ENCODE assay signal across 8 cellular contexts in the genomic region with DNA sequence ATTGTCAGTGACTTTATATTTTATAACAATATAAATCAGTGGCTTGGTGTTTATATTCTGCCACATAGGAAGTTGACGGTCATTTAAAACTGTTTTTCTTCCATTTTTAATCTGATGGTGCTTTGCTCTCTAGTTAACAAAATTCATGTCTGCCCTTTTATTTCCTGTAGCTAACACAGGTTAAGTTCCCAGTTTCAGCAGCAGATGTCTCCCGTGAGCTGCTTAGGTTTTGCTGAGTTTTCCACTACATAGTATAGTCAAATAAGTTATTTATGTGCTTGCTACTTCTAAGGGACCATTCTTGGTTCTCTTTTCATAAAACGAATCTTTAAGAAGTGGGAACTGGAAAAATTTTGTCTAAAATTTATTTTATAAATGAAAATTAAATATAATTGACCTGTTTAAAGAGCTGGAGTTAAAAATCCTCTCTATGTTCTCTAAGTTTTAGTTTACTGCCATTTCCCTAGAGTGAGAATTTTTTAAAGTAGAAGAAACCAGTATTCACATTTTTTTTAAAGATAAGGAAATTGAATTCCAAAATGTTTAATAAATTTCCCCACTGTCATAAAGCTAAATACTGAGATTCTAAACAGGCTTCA. TPM values are rescaled to one million over a fixed set of nuclear protein-coding genes. Genes with fewer than 3 reads are reported as not detected.
A peak's percentile ranks its signal among the peaks of the same experiment; 100 is the strongest.
DNase-seq lines count a peak whose midpoint lies in the region; ATAC-seq, FAIRE-seq and TF ChIP-seq lines count a peak whose summit lies in the region.

No MANE protein-coding gene starts in this region.

- peaks cover 23% of the 10 kb centered on the region for H3K36me3 Mint-ChIP-seq in activated T-helper 1 cell treated with anti-CD3 and anti-CD28 coated beads, Interleukin-12 subunit alpha, Interleukin-12 subunit beta, Interleukin-2, Interleukin-4 antibody, amounts not matched to agents 30 ng/mL and 10 ng/mL and 1 ng/mL, durations not matched to agents 14 hours and 24 hours and 36 hours (ENCODE audit: low read depth)

- DNase-seq in AG04450 (ENCODE audit: low read depth, low spot score) (peak; percentile 44), GM12892 (ENCODE audit: insufficient read length) (no peak), OCI-LY7 (ENCODE audit: low spot score) (peak; percentile 64), fibroblast of villous mesenchyme (ENCODE audit: low read depth) (peak; percentile 82), omental fat pad (ENCODE audit: low spot score) (peak; percentile 68), upper lobe of right lung (no peak)
- peak; percentile 25 for DNase-seq in activated T-helper 1 cell treated with anti-CD3 and anti-CD28 coated beads, Interleukin-12 subunit alpha, Interleukin-12 subunit beta, Interleukin-2, Interleukin-4 antibody, amounts not matched to agents 30 ng/mL and 10 ng/mL and 1 ng/mL, durations not matched to agents 14 hours and 24 hours and 36 hours (ENCODE audit: low spot score)

- no peak overlapping the region for H3K27ac ChIP-seq in AG04450 (ENCODE audit: low read depth, low read length)
- no peak overlapping the region for H3K27ac ChIP-seq in OCI-LY7 (ENCODE audit: low read depth, low read length, poor library complexity, severe bottlenecking)
- H3K27ac ChIP-seq in upper lobe of right lung: no peak overlapping the region

- TF ChIP-seq CTCF in AG04450 (IDR thresholded peaks at IDR 0.05; ENCODE audit: low read depth, low read length) (peak; percentile 94), OCI-LY7 (conservative IDR thresholded peaks at IDR 0.05; ENCODE audit: low read length) (peak; percentile 92), fibroblast of villous mesenchyme (IDR thresholded peaks at IDR 0.05; ENCODE audit: insufficient read depth, low read depth, low read length) (peak; percentile 96), omental fat pad (IDR thresholded peaks at IDR 0.05) (no peak), upper lobe of right lung (IDR thresholded peaks at IDR 0.05) (peak; percentile 86)

- H3K27ac Mint-ChIP-seq in activated T-helper 1 cell treated with anti-CD3 and anti-CD28 coated beads, Interleukin-12 subunit alpha, Interleukin-12 subunit beta, Interleukin-2, Interleukin-4 antibody, amounts not matched to agents 30 ng/mL and 10 ng/mL and 1 ng/mL, durations not matched to agents 14 hours and 24 hours and 36 hours: no peak overlapping the region

- no TSS peak for BruUV-seq in OCI-LY7 (replicated peaks; lab: Mats Ljungman, UMichigan)

- H3K79me2 ChIP-seq in OCI-LY7 (ENCODE audit: insufficient read depth, low read depth, low read length): peaks cover 16% of the 10 kb centered on the region; the same call in 1 of the 2 replicates

- H3K9me3 Mint-ChIP-seq in activated T-helper 1 cell treated with anti-CD3 and anti-CD28 coated beads, Interleukin-12 subunit alpha, Interleukin-12 subunit beta, Interleukin-2, Interleukin-4 antibody, amounts not matched to agents 30 ng/mL and 10 ng/mL and 1 ng/mL, durations not matched to agents 14 hours and 24 hours and 36 hours: peaks cover 4% of the 10 kb centered on the region

- H3K36me3 ChIP-seq in OCI-LY7 (ENCODE audit: insufficient read depth, low read length) (peaks cover 80% of the 10 kb centered on the region), upper lobe of right lung (peaks cover 24% of the 10 kb centered on the region)

- POLR2A ChIA-PET in AG04450 (lab: Yijun Ruan, JAX) (interaction anchor here (0.5 to 1.8 kb wide), 4 partner anchors 88 to 360 kb away, joined by 3 to 5 read pairs (median 4); no protein-coding TSS in a partner anchor), OCI-LY7 (lab: Charles Lee) (interaction anchor here (0.5 to 1.4 kb wide), 2 partner anchors 24 to 33 kb away, joined by 3 read pairs; no protein-coding TSS in a partner anchor)

- H3K4me1 ChIP-seq in OCI-LY7 (ENCODE audit: insufficient read depth, low read length, poor library complexity, severe bottlenecking): peaks cover 6% of the 10 kb centered on the region
- peaks cover 6% of the 10 kb centered on the region for H3K4me1 ChIP-seq in upper lobe of right lung

- no peaks in the 10 kb centered on the region for H4K20me1 ChIP-seq in OCI-LY7 (ENCODE audit: insufficient read depth, low read length)

- no peak overlapping the region for H3K4me2 ChIP-seq in OCI-LY7 (ENCODE audit: low read length)

- H2AFZ ChIP-seq in OCI-LY7 (ENCODE audit: low read length): no peak overlapping the region

- H3K27me3 ChIP-seq in AG04450 (ENCODE audit: control insufficient read depth, insufficient read depth, low read length) (no peaks in the 10 kb centered on the region), upper lobe of right lung (no peaks in the 10 kb centered on the region)

- H3K9me3 ChIP-seq in AG04450 (ENCODE audit: control insufficient read depth, insufficient read depth, low read length): peaks cover 15% of the 10 kb centered on the region
- peaks cover 11% of the 10 kb centered on the region for H3K9me3 ChIP-seq in OCI-LY7 (ENCODE audit: low read length)
- H3K9me3 ChIP-seq in upper lobe of right lung: peaks cover 10% of the 10 kb centered on the region

- H3K9me2 ChIP-seq in OCI-LY7 (ENCODE audit: insufficient read depth, low read length): no peaks in the 10 kb centered on the region

- peak; percentile 61 for ATAC-seq in HG03159 (IDR thresholded peaks at IDR 0.05; ENCODE audit: unreplicated experiment)
- ATAC-seq in omental fat pad (ENCODE audit: low FRiP score): peak; percentile 91
- ATAC-seq in upper lobe of right lung: peak; percentile 82

- H3K4me3 ChIP-seq in AG04450 (ENCODE audit: low read depth, low read length) (no peak overlapping the region), OCI-LY7 (ENCODE audit: low read depth, low read length, poor library complexity, severe bottlenecking) (no peak overlapping the region), fibroblast of villous mesenchyme (ENCODE audit: low read depth, low read length) (no peak overlapping the region), upper lobe of right lung (no peak overlapping the region)

- no peak overlapping the region for H3K4me3 Mint-ChIP-seq in activated T-helper 1 cell treated with anti-CD3 and anti-CD28 coated beads, Interleukin-12 subunit alpha, Interleukin-12 subunit beta, Interleukin-2, Interleukin-4 antibody, amounts not matched to agents 30 ng/mL and 10 ng/mL and 1 ng/mL, durations not matched to agents 14 hours and 24 hours and 36 hours

- intact Hi-C loops in OCI-LY7 (cut with micrococcal nuclease; ENCODE audit: unreplicated experiment): loop anchor here (5.0 kb wide), 3 partner anchors 123 to 348 kb away; no protein-coding TSS in a partner anchor
- intact Hi-C loops in activated T-helper 1 cell treated with anti-CD3 and anti-CD28 coated beads, Interleukin-12 subunit alpha, Interleukin-12 subunit beta, Interleukin-2, Interleukin-4 antibody, amounts not matched to agents 30 ng/mL and 10 ng/mL and 1 ng/mL, durations not matched to agents 14 hours and 24 hours and 36 hours (cut with micrococcal nuclease): loop anchor here (1.0 to 10.0 kb wide), 4 partner anchors 91 to 348 kb away; a partner anchor contains a TSS
- intact Hi-C loops in upper lobe of right lung (cut with DNase I): loop anchor here (10.0 kb wide), 1 partner anchor 91 kb away; a partner anchor contains a TSS

- no peaks in the 10 kb centered on the region for H3K27me3 Mint-ChIP-seq in activated T-helper 1 cell treated with anti-CD3 and anti-CD28 coated beads, Interleukin-12 subunit alpha, Interleukin-12 subunit beta, Interleukin-2, Interleukin-4 antibody, amounts not matched to agents 30 ng/mL and 10 ng/mL and 1 ng/mL, durations not matched to agents 14 hours and 24 hours and 36 hours (ENCODE audit: insufficient read depth)

- CTCF ChIA-PET in AG04450 (lab: Charles Lee): interaction anchor here (0.6 to 6.0 kb wide), 56 partner anchors 9 to 353 kb away, joined by 3 to 125 read pairs (median 4); a partner anchor contains a TSS
- CTCF ChIA-PET in OCI-LY7 (lab: Charles Lee; ENCODE audit: unreplicated experiment): no interaction called here

- H3K4me1 Mint-ChIP-seq in activated T-helper 1 cell treated with anti-CD3 and anti-CD28 coated beads, Interleukin-12 subunit alpha, Interleukin-12 subunit beta, Interleukin-2, Interleukin-4 antibody, amounts not matched to agents 30 ng/mL and 10 ng/mL and 1 ng/mL, durations not matched to agents 14 hours and 24 hours and 36 hours (ENCODE audit: low read depth): peaks cover 22% of the 10 kb centered on the region

- peak; percentile 87 for FAIRE-seq in GM12892 (lab: Jason Lieb, UNC)

- no peak for TF ChIP-seq POLR2A in GM12892 (IDR thresholded peaks at IDR 0.05; ENCODE audit: low read depth, low read length)

RNA-seq across cellular contexts. Expression of a gene that starts 20.6 kb away (rescaled TPM):
- 1.2 TPM in 2 replicates for polyA plus RNA-seq in AG04450 (2011; rRNA removed)
- 0.41 and 1.2 TPM in 2 replicates for polyA minus RNA-seq in AG04450 (2011; rRNA and poly(A)+ RNA removed)
- 0.40 TPM for polyA plus RNA-seq in GM12892 (2012; ENCODE audit: missing spikeins)
- not detected in 2 replicates for total RNA-seq in OCI-LY7 (2014; rRNA removed; shearing (Covaris generic))
- total RNA-seq in OCI-LY7 (2022) (not detected in 2 replicates), fibroblast of villous mesenchyme (109 and 159 TPM in 2 replicates), omental fat pad (1 to 10 TPM in 2 of 4 donors, under 1 TPM in 2; 0.37 to 1.5 (median 0.87) TPM), upper lobe of right lung (2.6 TPM)
- total RNA-seq in activated T-helper 1 cell treated with anti-CD3 and anti-CD28 coated beads, Interleukin-12 subunit alpha, Interleukin-12 subunit beta, Interleukin-2, Interleukin-4 antibody, amounts not matched to agents 30 ng/mL and 10 ng/mL and 1 ng/mL, durations not matched to agents 14 hours and 24 hours and 36 hours: not detected in 2 replicates

RNA-seq across cellular contexts. Expression of a gene that starts 47.5 kb away (rescaled TPM):
- polyA plus RNA-seq in AG04450 (2011; rRNA removed): 203 and 211 TPM in 2 replicates
- polyA minus RNA-seq in AG04450 (2011; rRNA and poly(A)+ RNA removed): 190 and 235 TPM in 2 replicates
- polyA plus RNA-seq in GM12892 (2012; ENCODE audit: missing spikeins): 67.6 TPM
- total RNA-seq in OCI-LY7 (2014; rRNA removed; shearing (Covaris generic)): 60.5 and 74.5 TPM in 2 replicates
- 81.2 and 105 TPM in 2 replicates for total RNA-seq in OCI-LY7 (2022)
- 172 and 181 TPM in 2 replicates for total RNA-seq in activated T-helper 1 cell treated with anti-CD3 and anti-CD28 coated beads, Interleukin-12 subunit alpha, Interleukin-12 subunit beta, Interleukin-2, Interleukin-4 antibody, amounts not matched to agents 30 ng/mL and 10 ng/mL and 1 ng/mL, durations not matched to agents 14 hours and 24 hours and 36 hours
- total RNA-seq in fibroblast of villous mesenchyme: 116 and 153 TPM in 2 replicates
- total RNA-seq in omental fat pad: 100 to 1,000 TPM in 1 of 4 donors, 10 to 100 TPM in 3; 64.8 to 119 (median 74.1) TPM
- total RNA-seq in upper lobe of right lung: 59.0 TPM

Comparison
In these comparisons a context has a peak if more than half of its experiments do, and no peak if none do; other contexts are left out.
1. DNase-seq: peak in AG04450 (single experiment), OCI-LY7 (single experiment), activated T-helper 1 cell treated with anti-CD3 and anti-CD28 coated beads, Interleukin-12 subunit alpha, Interleukin-12 subunit beta, Interleukin-2, Interleukin-4 antibody, amounts not matched to agents 30 ng/mL and 10 ng/mL and 1 ng/mL, durations not matched to agents 14 hours and 24 hours and 36 hours (single experiment), fibroblast of villous mesenchyme (single experiment) and omental fat pad (single experiment); none in GM12892 (single experiment) and upper lobe of right lung (single experiment).
2. CTCF ChIP-seq: peak in AG04450 (single experiment), OCI-LY7 (single experiment), fibroblast of villous mesenchyme (single experiment) and upper lobe of right lung (single experiment); none in omental fat pad (0 of 3).
3. RNA of a gene that starts 20.6 kb away (total RNA-seq): 109 to 159 TPM in fibroblast of villous mesenchyme; 2.6 TPM in upper lobe of right lung (single experiment), 0.37 to 1.5 TPM in omental fat pad, not detected in OCI-LY7 and not detected in activated T-helper 1 cell treated with anti-CD3 and anti-CD28 coated beads, Interleukin-12 subunit alpha, Interleukin-12 subunit beta, Interleukin-2, Interleukin-4 antibody, amounts not matched to agents 30 ng/mL and 10 ng/mL and 1 ng/mL, durations not matched to agents 14 hours and 24 hours and 36 hours; every median in the first group is over 10 times any median in the second.
4. Peak in every context shown above with its lines, with median percentiles within 50 percentile points of each other: ATAC-seq.